In the genomic region with DNA sequence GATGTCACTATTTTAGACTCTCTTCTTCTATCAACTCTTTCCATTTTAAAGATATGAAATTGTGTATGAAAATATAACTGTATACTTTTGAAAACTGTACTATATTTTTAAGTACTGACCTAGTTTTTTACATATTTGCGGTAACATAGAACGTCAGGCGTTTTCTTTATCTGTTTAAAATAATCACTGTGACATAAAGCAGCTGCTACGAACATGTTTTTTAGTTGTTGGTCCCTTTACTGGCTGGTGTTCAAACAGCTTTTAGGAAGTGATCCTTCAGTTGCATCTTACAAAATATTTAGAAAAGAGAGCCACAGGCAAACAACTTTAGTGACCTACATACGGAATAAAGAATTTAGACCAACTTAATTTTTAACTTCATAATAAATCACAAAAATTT, we compare ENCODE assay signal across 14 cellular contexts.
DNase-seq lines count a peak whose midpoint lies in the region; ATAC-seq and TF ChIP-seq lines count a peak whose summit lies in the region.
"Had no signal": no experiment of that assay in that cellular context is flagged by ENCODE, and none has a peak within 500 bp of the region (broad histone marks: within the 10 kb centered on the region; RNA-seq: fewer than 3 reads in every experiment).

No MANE protein-coding gene starts in this region.

- ATAC-seq in GM21367 (IDR thresholded peaks at IDR 0.05; ENCODE audit: unreplicated experiment) = no peak
- ATAC-seq: naive thymus-derived CD4-positive, alpha-beta T cell; stimulated activated effector memory CD8-positive, alpha-beta T cell treated with anti-CD3 and anti-CD28 coated beads, Interleukin-12 subunit alpha, Interleukin-12 subunit beta, amount 100 ng/mL, for 72 hours had no signal

- H3F3A ChIP-seq in DOHH2 (ENCODE audit: control insufficient read depth, insufficient read depth) = peaks cover 20% of the 10 kb centered on the region
- H3F3A ChIP-seq in SU-DHL-6 (ENCODE audit: insufficient read depth) = peaks cover 29% of the 10 kb centered on the region

- H3K9me3 ChIP-seq in DOHH2 (ENCODE audit: control insufficient read depth, insufficient read depth, low read length) = no peaks in the 10 kb centered on the region
- no peaks in the 10 kb centered on the region for H3K9me3 ChIP-seq in SU-DHL-6 (ENCODE audit: insufficient read depth, low read length)
- H3K9me3 ChIP-seq: SJSA1 had no signal

- H3K9ac ChIP-seq in SU-DHL-6 (ENCODE audit: low read length) (peak overlapping the region; percentile 13; the same call in 1 of the 2 replicates), rectal smooth muscle tissue (ENCODE audit: low read length) (no peak overlapping the region)

- H4K20me1 ChIP-seq in DOHH2 (ENCODE audit: control insufficient read depth, insufficient read depth, low read depth, low read length) = no peaks in the 10 kb centered on the region
- H4K20me1 ChIP-seq in SU-DHL-6 (ENCODE audit: low read depth, low read length) = no peaks in the 10 kb centered on the region

- H3K4me3 ChIP-seq in DOHH2 (ENCODE audit: low read length) = peak overlapping the region; percentile 32
- peak overlapping the region; percentile 46 for H3K4me3 ChIP-seq in SU-DHL-6 (ENCODE audit: insufficient read depth, low read length, poor library complexity, severe bottlenecking)
- no peak overlapping the region for H3K4me3 ChIP-seq in fibroblast of villous mesenchyme (ENCODE audit: low read depth, low read length)
- no peak overlapping the region for H3K4me3 ChIP-seq in rectal smooth muscle tissue (ENCODE audit: low read length)
- H3K4me3 ChIP-seq: SJSA1 had no signal

- peak overlapping the region; percentile 84 for H3K4me2 ChIP-seq in DOHH2 (ENCODE audit: low read length)
- H3K4me2 ChIP-seq in SU-DHL-6 (ENCODE audit: low read depth, low read length, poor library complexity, severe bottlenecking) = peak overlapping the region; percentile 72

- peak; percentile 95 for DNase-seq in fibroblast of villous mesenchyme (ENCODE audit: low read depth)
- DNase-seq in DMS79 (lab: John Stamatoyannopoulos, UW) = no peak
- no peak for DNase-seq in A172 (ENCODE audit: low spot score)
- no peak for DNase-seq in GDM1 (lab: John Stamatoyannopoulos, UW)
- DNase-seq: activated effector memory CD4-positive, alpha-beta T cell treated with anti-CD3 and anti-CD28 coated beads, Interleukin-2, amount 50 U/mL, for 16 hours; left cardiac atrium; naive thymus-derived CD4-positive, alpha-beta T cell; NCI-H2171 treated with DMSO at 0.1 percent for 48 hours had no signal

- H3K9me2 ChIP-seq in DOHH2 (replicated peaks; ENCODE audit: control insufficient read depth, low read length) (no peaks in the 10 kb centered on the region), SU-DHL-6 (replicated peaks; ENCODE audit: insufficient read depth, low read length) (no peaks in the 10 kb centered on the region)

- peaks cover 34% of the 10 kb centered on the region for H3K36me3 ChIP-seq in DOHH2 (ENCODE audit: control insufficient read depth, low read length)
- 0 out of 2 replicates have a peak, but pooled peaks cover 7% of the 10 kb centered on the region for H3K36me3 ChIP-seq in SU-DHL-6 (ENCODE audit: low read length)
- no peaks in the 10 kb centered on the region for H3K36me3 ChIP-seq in rectal smooth muscle tissue (ENCODE audit: control insufficient read depth, insufficient read depth, low read length)

- peak overlapping the region; percentile 88 for H3K27ac ChIP-seq in DOHH2 (ENCODE audit: low read depth, low read length)
- peak overlapping the region; percentile 92 for H3K27ac ChIP-seq in SU-DHL-6 (ENCODE audit: low read depth, low read length)
- H3K27ac ChIP-seq in rectal smooth muscle tissue (ENCODE audit: low read depth, low read length) = peak overlapping the region; percentile 84
- H3K27ac ChIP-seq: SJSA1 had no signal

- no peak overlapping the region for H2AFZ ChIP-seq in SU-DHL-6 (ENCODE audit: low read depth, low read length, severe bottlenecking)

- H3K4me1 ChIP-seq in DOHH2 (ENCODE audit: control insufficient read depth, low read length) = peaks cover 88% of the 10 kb centered on the region
- peaks cover 59% of the 10 kb centered on the region for H3K4me1 ChIP-seq in rectal smooth muscle tissue (ENCODE audit: control insufficient read depth, insufficient read depth, low read length)

- H3K79me2 ChIP-seq in DOHH2 (ENCODE audit: control insufficient read depth, low read length) (peaks cover 12% of the 10 kb centered on the region), SU-DHL-6 (ENCODE audit: insufficient read depth, low read length) (no peaks in the 10 kb centered on the region)

- no peak for TF ChIP-seq CTCF in DOHH2 (IDR thresholded peaks at IDR 0.05; ENCODE audit: low read depth, low read length, poor library complexity, severe bottlenecking)
- no peak for TF ChIP-seq CTCF in SU-DHL-6 (IDR thresholded peaks at IDR 0.05; ENCODE audit: insufficient read depth, low read length, poor library complexity, severe bottlenecking)
- no peak for TF ChIP-seq CTCF in fibroblast of villous mesenchyme (IDR thresholded peaks at IDR 0.05; ENCODE audit: insufficient read depth, low read depth, low read length)

- H3K27me3 ChIP-seq in DOHH2 (ENCODE audit: control insufficient read depth, low read length) = no peaks in the 10 kb centered on the region
- no peaks in the 10 kb centered on the region for H3K27me3 ChIP-seq in SU-DHL-6 (ENCODE audit: low read length)
- H3K27me3 ChIP-seq in rectal smooth muscle tissue (ENCODE audit: control insufficient read depth, insufficient read depth, low read length) = no peaks in the 10 kb centered on the region
- H3K27me3 ChIP-seq: SJSA1 had no signal

Comparison
In these comparisons a context has a peak if more than half of its experiments do, and no peak if none do; other contexts are left out.
1. H3K4me3 ChIP-seq: peak in DOHH2 (single experiment) and SU-DHL-6 (single experiment); none in fibroblast of villous mesenchyme (single experiment) and rectal smooth muscle tissue (single experiment).
2. Peak in every context shown above with its lines, with median percentiles within 50 percentile points of each other: H3K27ac ChIP-seq.